Comparison of ENCODE assay signal across 17 cellular contexts in genomic region chr11:27902981-27903624, GRCh38.
A peak's percentile ranks its signal among the peaks of the same experiment; 100 is the strongest.
DNase-seq lines count a peak whose midpoint lies in the region; ATAC-seq lines count a peak whose summit lies in the region.
"Had no signal": no experiment of that assay in that cellular context is flagged by ENCODE, and none has a peak within 500 bp of the region (broad histone marks: within the 10 kb centered on the region; RNA-seq: fewer than 3 reads in every experiment).

No MANE protein-coding gene starts in this region.

- ATAC-seq in GM21576 (IDR thresholded peaks at IDR 0.05; ENCODE audit: unreplicated experiment): no peak
- ATAC-seq in GM18498 (IDR thresholded peaks at IDR 0.05; ENCODE audit: unreplicated experiment): no peak
- no peak for ATAC-seq in GM18873 (IDR thresholded peaks at IDR 0.05; ENCODE audit: low FRiP score, unreplicated experiment)
- ATAC-seq: sciatic nerve; stimulated activated naive B cell treated with anti-CD40 and anti-IgM and Interleukin-4, amounts not matched to agents 10 μg/mL and 1 μg/mL and 100 μg/mL, for 72 hours had no signal

- no peak overlapping the region for H3K4me3 ChIP-seq in skeletal muscle cell (ENCODE audit: low read depth, low read length)
- H3K4me3 ChIP-seq: PC-9 had no signal

- DNase-seq in GM03348 (ENCODE audit: low spot score) (peak; percentile 50), RKO (ENCODE audit: low spot score) (peak; percentile 17), fibroblast of gingiva (ENCODE audit: low read depth) (peak; percentile 43), skeletal muscle cell (ENCODE audit: low read depth) (peak; percentile 51)
- DNase-seq: activated B cell treated with CpG ODN at 0.5 μM for 24 hours; activated gamma-delta T cell treated with Interleukin-2 at 50 U/mL for 16 hours; CD4-positive, alpha-beta T cell; kidney; NCI-H2029; NCI-H526; occipital lobe; stimulated activated naive B cell treated with anti-CD40 and anti-IgM and Interleukin-4, amounts not matched to agents 10 μg/mL and 1 μg/mL and 100 μg/mL, for 72 hours had no signal
